11 cellular contexts compared by ENCODE assay signal in the genomic region with DNA sequence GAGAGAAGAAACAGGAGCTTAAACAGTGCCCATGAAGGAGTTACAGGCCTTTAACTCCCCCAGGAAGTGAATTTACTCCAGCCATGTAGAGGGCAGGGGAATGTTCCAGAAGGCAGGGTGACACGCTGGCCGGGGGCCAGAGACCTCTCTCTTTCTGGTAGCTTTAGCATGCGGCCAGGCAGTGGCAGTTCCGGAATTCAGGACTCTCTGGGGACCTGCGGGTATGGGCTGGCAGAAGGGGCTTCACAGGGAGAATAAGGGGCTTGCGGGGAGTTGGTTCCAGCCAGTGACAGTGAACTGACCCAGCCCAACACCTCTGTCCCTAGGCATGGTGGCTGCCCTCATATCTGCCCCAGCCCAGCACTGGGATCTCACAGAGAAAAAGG. TPM values are rescaled to one million over a fixed set of nuclear protein-coding genes. Genes with fewer than 3 reads are reported as not detected.
DNase-seq lines count a peak whose midpoint lies in the region; ATAC-seq and TF ChIP-seq lines count a peak whose summit lies in the region.
"Had no signal": no experiment of that assay in that cellular context is flagged by ENCODE, and none has a peak within 500 bp of the region (broad histone marks: within the 10 kb centered on the region; RNA-seq: fewer than 3 reads in every experiment).

No MANE protein-coding gene starts in this region.

- POLR2A ChIA-PET in RWPE1 (lab: Yijun Ruan, JAX; ENCODE audit: low non-redundant PET): no interaction called here

- DNase-seq in RWPE1 (ENCODE audit: low spot score): no peak
- DNase-seq in neuronal stem cell (ENCODE audit: low spot score): no peak
- DNase-seq in NAMALWA (ENCODE audit: low spot score): no peak
- DNase-seq in effector CD8-positive, alpha-beta T cell (lab: John Stamatoyannopoulos, UW): no peak
- no peak for DNase-seq in HCEC 1CT
- DNase-seq: GF-D8 had no signal

- no peak overlapping the region for H4K91ac ChIP-seq in neuronal stem cell (ENCODE audit: low read depth, low read length, poor library complexity)

- H3K4me2 ChIP-seq in BLaER1 (peak overlapping the region; percentile 56), neuronal stem cell (ENCODE audit: insufficient read depth, low read length, poor library complexity, severe bottlenecking) (no peak overlapping the region), skeletal muscle satellite cell (ENCODE audit: low read length) (peak overlapping the region; percentile 10)

- H4K20me1 ChIP-seq in BLaER1: no peaks in the 10 kb centered on the region

- no peak for ATAC-seq in GM19455 (IDR thresholded peaks at IDR 0.05; ENCODE audit: unreplicated experiment)

- CTCF ChIA-PET in RWPE1 (lab: Yijun Ruan, JAX): interaction anchor here (0.6 to 2.6 kb wide), 24 partner anchors 9 to 686 kb away, joined by 3 to 27 read pairs (median 4); no protein-coding TSS in a partner anchor

- H3K79me1 ChIP-seq in neuronal stem cell (ENCODE audit: low read depth, low read length): no peaks in the 10 kb centered on the region

- no peak for TF ChIP-seq CTCF in RWPE1 (conservative IDR thresholded peaks at IDR 0.05; ENCODE audit: low read depth)

- H4K8ac ChIP-seq in neuronal stem cell (ENCODE audit: low read depth, low read length): no peak overlapping the region

- H3K9ac ChIP-seq in BLaER1 (no peak overlapping the region), neuronal stem cell (ENCODE audit: low read depth, low read length, poor library complexity) (no peak overlapping the region), skeletal muscle satellite cell (ENCODE audit: low read depth, low read length) (no peak overlapping the region)
- H3K9ac ChIP-seq: GM23248 had no signal

- H3K4me1 ChIP-seq in BLaER1 (peaks cover 15% of the 10 kb centered on the region), neuronal stem cell (ENCODE audit: control insufficient read depth in 2 of 2, insufficient read depth in 1 of 2, low read depth in 1 of 2, low read length in 2 of 2) (no peaks in the 10 kb centered on the region), skeletal muscle satellite cell (ENCODE audit: control insufficient read depth, insufficient read depth, low read length) (peaks cover 24% of the 10 kb centered on the region)

- H3K4ac ChIP-seq in neuronal stem cell (ENCODE audit: low read length): no peak overlapping the region

- H3K27ac ChIP-seq in BLaER1 (peak overlapping the region; percentile 28; the same call in 1 of the 2 replicates), RWPE1 (peak overlapping the region; percentile 40; the same call in 1 of the 2 replicates), neuronal stem cell (replicated peaks; ENCODE audit: low read length) (no peak overlapping the region)
- H3K27ac ChIP-seq: 22Rv1, GM23248 had no signal

- H3K4me3 ChIP-seq in BLaER1: no peak overlapping the region
- no peak overlapping the region for H3K4me3 ChIP-seq in neuronal stem cell (ENCODE audit: low read length in 2 of 2)
- no peak overlapping the region for H3K4me3 ChIP-seq in skeletal muscle satellite cell (ENCODE audit: low read length)
- H3K4me3 ChIP-seq: GM23248 had no signal

- H3K36me3 ChIP-seq in BLaER1 (no peaks in the 10 kb centered on the region), neuronal stem cell (replicated peaks in 1 of 2; ENCODE audit: control insufficient read depth in 2 of 2, insufficient read depth in 2 of 2, low read length in 2 of 2) (no peaks in the 10 kb centered on the region), skeletal muscle satellite cell (ENCODE audit: insufficient read depth, low read length) (no peaks in the 10 kb centered on the region)

- H2BK12ac ChIP-seq in neuronal stem cell (ENCODE audit: low read length): no peak overlapping the region

- H3K27me3 ChIP-seq in BLaER1 (no peaks in the 10 kb centered on the region), neuronal stem cell (ENCODE audit: control insufficient read depth in 3 of 3, insufficient read depth in 3 of 3, low read depth in 1 of 3, low read length in 3 of 3) (no peaks in the 10 kb centered on the region), skeletal muscle satellite cell (ENCODE audit: control insufficient read depth, insufficient read depth, low read length) (no peaks in the 10 kb centered on the region)

- no peak overlapping the region for H3K18ac ChIP-seq in neuronal stem cell (ENCODE audit: low read length)

- no peaks in the 10 kb centered on the region for H3K9me3 ChIP-seq in BLaER1
- H3K9me3 ChIP-seq in neuronal stem cell (replicated peaks in 1 of 2; ENCODE audit: control insufficient read depth in 2 of 2, insufficient read depth in 1 of 2, low read depth in 1 of 2, low read length in 2 of 2): no peaks in the 10 kb centered on the region
- no peaks in the 10 kb centered on the region for H3K9me3 ChIP-seq in skeletal muscle satellite cell (replicated peaks; ENCODE audit: low read length)

- H3K14ac ChIP-seq in neuronal stem cell (ENCODE audit: low read length): peak overlapping the region; percentile 27

- peak overlapping the region; percentile 87 for H2BK5ac ChIP-seq in neuronal stem cell (ENCODE audit: low read length)

- H2BK15ac ChIP-seq in neuronal stem cell (ENCODE audit: low read length): peak overlapping the region; percentile 12

- H2AFZ ChIP-seq in neuronal stem cell (ENCODE audit: low read length): peak overlapping the region; percentile 1
- H2AFZ ChIP-seq: GM23248 had no signal

- peak overlapping the region; percentile 47 for H2AK5ac ChIP-seq in neuronal stem cell (ENCODE audit: low read depth, low read length)

- WGBS in neuronal stem cell (ENCODE audit: extremely low coverage in 2 of 2, insufficient read length in 2 of 2, insufficient replicate concordance in 1 of 2), 2 donors: no CpG with 5 or more reads among the region's 6 CpGs

- no peak overlapping the region for H2BK120ac ChIP-seq in neuronal stem cell (ENCODE audit: low read depth, low read length)

- H3K23ac ChIP-seq in neuronal stem cell (ENCODE audit: low read depth, low read length, poor library complexity): no peak overlapping the region

RNA-seq across cellular contexts. Expression of a gene that starts 40.0 kb away (rescaled TPM):
- 0.66 TPM for polyA plus RNA-seq in neuronal stem cell (2013, experiment 1 of 2)
- polyA plus RNA-seq in neuronal stem cell (2013, experiment 2 of 2): 0.54 TPM
- 0.51 and 111 TPM in 2 replicates for total RNA-seq in skeletal muscle satellite cell (2012; rRNA removed)
